In the genomic region with DNA sequence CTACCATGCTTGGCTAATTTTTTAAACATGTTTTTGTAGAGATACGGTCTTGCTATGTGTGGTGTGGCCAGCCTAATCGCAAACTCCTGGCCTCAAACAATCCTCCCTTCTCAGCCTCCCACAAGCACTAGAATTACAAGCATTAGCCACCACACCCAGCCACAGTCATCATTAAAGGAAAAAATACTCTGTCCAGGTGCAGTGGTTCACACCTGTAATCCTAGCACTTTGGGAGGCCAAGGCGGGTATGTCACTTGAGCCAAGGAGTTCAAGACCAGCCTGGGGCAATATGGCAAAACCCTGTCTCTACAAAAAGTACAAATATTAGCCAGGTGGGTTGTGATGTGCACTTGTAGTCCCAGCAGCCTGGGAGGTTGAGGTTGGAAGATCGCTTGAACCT, we compare ENCODE assay signal across 15 cellular contexts. TPM values are rescaled to one million over a fixed set of nuclear protein-coding genes. Genes with fewer than 3 reads are reported as not detected.
DNase-seq lines count a peak whose midpoint lies in the region; ATAC-seq and TF ChIP-seq lines count a peak whose summit lies in the region.
"Had no signal": no experiment of that assay in that cellular context is flagged by ENCODE, and none has a peak within 500 bp of the region (broad histone marks: within the 10 kb centered on the region; RNA-seq: fewer than 3 reads in every experiment).

No MANE protein-coding gene starts in this region.

- no peak for DNase-seq in activated naive CD8-positive, alpha-beta T cell treated with anti-CD3 and anti-CD28 coated beads, Interleukin-2, amount 10 ng/mL, durations not matched to agents 7 days and 5 days
- no peak for DNase-seq in activated naive CD8-positive, alpha-beta T cell treated with anti-CD3 and anti-CD28 coated beads, Interleukin-2, amount 50 U/mL, for 24 hours
- peak; percentile 20 for DNase-seq in NB4 (ENCODE audit: low read depth)
- no peak for DNase-seq in upper lobe of left lung
- DNase-seq in HT-29 (ENCODE audit: low spot score) = no peak
- no peak for DNase-seq in CD8-positive, alpha-beta memory T cell
- DNase-seq in AG08395 (ENCODE audit: low spot score) = no peak
- DNase-seq: DMS79, NCI-H1092, NCI-H146, NCI-H2081 treated with DMSO at 0.1 percent for 48 hours, NCI-H510A treated with DMSO at 0.1 percent for 48 hours, NCI-H82 had no signal

- no peak for ATAC-seq in activated naive CD8-positive, alpha-beta T cell treated with anti-CD3 and anti-CD28 coated beads, Interleukin-2, amount 10 ng/mL, durations not matched to agents 7 days and 5 days (ENCODE audit: low read depth)
- ATAC-seq in activated naive CD8-positive, alpha-beta T cell treated with anti-CD3 and anti-CD28 coated beads, Interleukin-2, amount 50 U/mL, for 24 hours = no peak
- no peak for ATAC-seq in upper lobe of left lung (ENCODE audit: low FRiP score in 2 of 2)

- no peak for TF ChIP-seq EP300 in upper lobe of left lung (IDR thresholded peaks at IDR 0.05)

- H3K27me3 Mint-ChIP-seq in activated naive CD8-positive, alpha-beta T cell treated with anti-CD3 and anti-CD28 coated beads, Interleukin-2, amount 10 ng/mL, durations not matched to agents 7 days and 5 days = peaks cover 2% of the 10 kb centered on the region
- no peaks in the 10 kb centered on the region for H3K27me3 Mint-ChIP-seq in activated naive CD8-positive, alpha-beta T cell treated with anti-CD3 and anti-CD28 coated beads, Interleukin-2, amount 50 U/mL, for 24 hours
- no peaks in the 10 kb centered on the region for H3K27me3 Mint-ChIP-seq in dendritic cell treated with granulocyte-macrophage colony-stimulating factor and Interleukin-4, amounts not matched to agents 40 ng/mL and 50 ng/mL, for 4 days
- H3K27me3 Mint-ChIP-seq in CD8-positive, alpha-beta memory T cell = peaks cover 0 to 3% of the 10 kb centered on the region in 2 donors

- no peak for TF ChIP-seq CTCF in NB4 (IDR thresholded peaks at IDR 0.05; ENCODE audit: low read depth, low read length)
- no peak for TF ChIP-seq CTCF in upper lobe of left lung (IDR thresholded peaks at IDR 0.05)

- peaks cover 10% of the 10 kb centered on the region for H3K4me1 Mint-ChIP-seq in activated naive CD8-positive, alpha-beta T cell treated with anti-CD3 and anti-CD28 coated beads, Interleukin-2, amount 10 ng/mL, durations not matched to agents 7 days and 5 days
- peaks cover 22% of the 10 kb centered on the region for H3K4me1 Mint-ChIP-seq in activated naive CD8-positive, alpha-beta T cell treated with anti-CD3 and anti-CD28 coated beads, Interleukin-2, amount 50 U/mL, for 24 hours
- H3K4me1 Mint-ChIP-seq in dendritic cell treated with granulocyte-macrophage colony-stimulating factor and Interleukin-4, amounts not matched to agents 40 ng/mL and 50 ng/mL, for 4 days (ENCODE audit: low read depth) = peaks cover 74% of the 10 kb centered on the region
- peaks cover 6 to 13% (median 6%) of the 10 kb centered on the region in 3 donors for H3K4me1 Mint-ChIP-seq in CD8-positive, alpha-beta memory T cell

- 88 to 90% methylated on average over 4 of the region's 4 CpGs for WGBS in upper lobe of left lung, 2 donors

- H3K4me1 ChIP-seq in upper lobe of left lung = peaks cover 6 to 11% (median 7%) of the 10 kb centered on the region in 4 donors
- H3K4me1 ChIP-seq in CD8-positive, alpha-beta memory T cell (ENCODE audit: insufficient read depth, low read length) = peaks cover 10% of the 10 kb centered on the region

- peak overlapping the region; percentile 32 to 80 (median 36) for H3K27ac ChIP-seq in upper lobe of left lung
- H3K27ac ChIP-seq in CD8-positive, alpha-beta memory T cell (ENCODE audit: low read depth, low read length) = no peak overlapping the region

- H3K4me3 ChIP-seq in NB4 (ENCODE audit: low read depth, low read length) (no peak overlapping the region), upper lobe of left lung (no peak overlapping the region)
- H3K4me3 ChIP-seq in CD8-positive, alpha-beta memory T cell (ENCODE audit: low read length) = no peak overlapping the region
- H3K4me3 ChIP-seq: GM23338 had no signal

- no peaks in the 10 kb centered on the region for H3K9me3 ChIP-seq in upper lobe of left lung
- no peaks in the 10 kb centered on the region for H3K9me3 ChIP-seq in CD8-positive, alpha-beta memory T cell (ENCODE audit: low read length)

- TF ChIP-seq POLR2A in NB4 (IDR thresholded peaks at IDR 0.05; ENCODE audit: extremely low read depth, insufficient read length) (no peak), upper lobe of left lung (IDR thresholded peaks at IDR 0.05) (no peak)

- H3K27me3 ChIP-seq in upper lobe of left lung = no peaks in the 10 kb centered on the region
- H3K27me3 ChIP-seq in CD8-positive, alpha-beta memory T cell (ENCODE audit: insufficient read depth, low read length, poor library complexity, severe bottlenecking) = no peaks in the 10 kb centered on the region

- POLR2A ChIA-PET in activated naive CD8-positive, alpha-beta T cell treated with anti-CD3 and anti-CD28 coated beads, Interleukin-2, amount 10 ng/mL, durations not matched to agents 7 days and 5 days (lab: Charles Lee) = interaction anchor here (1.6 kb wide), 2 partner anchors 24 to 27 kb away, joined by 8 to 13 read pairs; a partner anchor contains a TSS
- POLR2A ChIA-PET in CD8-positive, alpha-beta memory T cell (lab: Charles Lee) = interaction anchor here (0.7 to 1.3 kb wide), 3 partner anchors 25 to 1045 kb away, joined by 3 to 21 read pairs (median 5); a partner anchor contains a TSS

- H3K9me3 Mint-ChIP-seq in activated naive CD8-positive, alpha-beta T cell treated with anti-CD3 and anti-CD28 coated beads, Interleukin-2, amount 10 ng/mL, durations not matched to agents 7 days and 5 days = no peaks in the 10 kb centered on the region
- H3K9me3 Mint-ChIP-seq in activated naive CD8-positive, alpha-beta T cell treated with anti-CD3 and anti-CD28 coated beads, Interleukin-2, amount 50 U/mL, for 24 hours = no peaks in the 10 kb centered on the region
- no peaks in the 10 kb centered on the region for H3K9me3 Mint-ChIP-seq in dendritic cell treated with granulocyte-macrophage colony-stimulating factor and Interleukin-4, amounts not matched to agents 40 ng/mL and 50 ng/mL, for 4 days
- no peaks in the 10 kb centered on the region for H3K9me3 Mint-ChIP-seq in CD8-positive, alpha-beta memory T cell

- H3K36me3 Mint-ChIP-seq in activated naive CD8-positive, alpha-beta T cell treated with anti-CD3 and anti-CD28 coated beads, Interleukin-2, amount 10 ng/mL, durations not matched to agents 7 days and 5 days = no peaks in the 10 kb centered on the region
- no peaks in the 10 kb centered on the region for H3K36me3 Mint-ChIP-seq in activated naive CD8-positive, alpha-beta T cell treated with anti-CD3 and anti-CD28 coated beads, Interleukin-2, amount 50 U/mL, for 24 hours (ENCODE audit: low read depth)
- H3K36me3 Mint-ChIP-seq in dendritic cell treated with granulocyte-macrophage colony-stimulating factor and Interleukin-4, amounts not matched to agents 40 ng/mL and 50 ng/mL, for 4 days (ENCODE audit: low read depth) = no peaks in the 10 kb centered on the region
- H3K36me3 Mint-ChIP-seq in CD8-positive, alpha-beta memory T cell = no peaks in the 10 kb centered on the region

- H3K4me3 Mint-ChIP-seq in activated naive CD8-positive, alpha-beta T cell treated with anti-CD3 and anti-CD28 coated beads, Interleukin-2, amount 10 ng/mL, durations not matched to agents 7 days and 5 days = peak overlapping the region; percentile 8
- H3K4me3 Mint-ChIP-seq in activated naive CD8-positive, alpha-beta T cell treated with anti-CD3 and anti-CD28 coated beads, Interleukin-2, amount 50 U/mL, for 24 hours = no peak overlapping the region
- no peak overlapping the region for H3K4me3 Mint-ChIP-seq in dendritic cell treated with granulocyte-macrophage colony-stimulating factor and Interleukin-4, amounts not matched to agents 40 ng/mL and 50 ng/mL, for 4 days
- H3K4me3 Mint-ChIP-seq in CD8-positive, alpha-beta memory T cell = peak overlapping the region in 2 of 7 donors; percentile 15 to 25
- H3K4me3 Mint-ChIP-seq: GM23338 had no signal

- no peaks in the 10 kb centered on the region for H3K36me3 ChIP-seq in upper lobe of left lung
- no peaks in the 10 kb centered on the region for H3K36me3 ChIP-seq in CD8-positive, alpha-beta memory T cell (ENCODE audit: insufficient read depth, low read length)

- CTCF ChIA-PET in CD8-positive, alpha-beta memory T cell (lab: Charles Lee) = interaction anchor here (0.6 to 5.6 kb wide), 20 partner anchors 9 to 186 kb away, joined by 3 to 154 read pairs (median 4); a partner anchor contains a TSS

- intact Hi-C loops in dendritic cell treated with granulocyte-macrophage colony-stimulating factor and Interleukin-4, amounts not matched to agents 40 ng/mL and 50 ng/mL, for 4 days (cut with micrococcal nuclease) = loop anchor here (1.0 kb wide), 1 partner anchor 16 kb away; no protein-coding TSS in a partner anchor

- no peak overlapping the region for H3K27ac Mint-ChIP-seq in activated naive CD8-positive, alpha-beta T cell treated with anti-CD3 and anti-CD28 coated beads, Interleukin-2, amount 10 ng/mL, durations not matched to agents 7 days and 5 days
- no peak overlapping the region for H3K27ac Mint-ChIP-seq in activated naive CD8-positive, alpha-beta T cell treated with anti-CD3 and anti-CD28 coated beads, Interleukin-2, amount 50 U/mL, for 24 hours
- H3K27ac Mint-ChIP-seq in dendritic cell treated with granulocyte-macrophage colony-stimulating factor and Interleukin-4, amounts not matched to agents 40 ng/mL and 50 ng/mL, for 4 days = peak overlapping the region; percentile 95
- peak overlapping the region in 1 of 8 donors; percentile 36 for H3K27ac Mint-ChIP-seq in CD8-positive, alpha-beta memory T cell

RNA-seq across cellular contexts. Expression of a gene that starts 25.0 kb away (rescaled TPM):
- total RNA-seq in activated naive CD8-positive, alpha-beta T cell treated with anti-CD3 and anti-CD28 coated beads, Interleukin-2, amount 10 ng/mL, durations not matched to agents 7 days and 5 days = 1 to 10 TPM; 7.0 to 8.9 TPM
- total RNA-seq in upper lobe of left lung = 10 to 100 TPM in 1 of 6 donors, 1 to 10 TPM in 5; 2.6 to 13.6 (median 6.0) TPM
- 0.70 and 0.71 TPM in 2 replicates for total RNA-seq in HT-29 (2014; rRNA removed; shearing (Covaris generic))
- 1 to 10 TPM; 1.8 to 2.6 TPM for total RNA-seq in CD8-positive, alpha-beta memory T cell
- 3.0 TPM for polyA plus RNA-seq in CD8-positive, alpha-beta memory T cell
- polyA plus RNA-seq: GM23338 had no signal

RNA-seq across cellular contexts. Expression of a gene that starts 59.3 kb away (rescaled TPM):
- 10 to 100 TPM; 25.9 to 26.6 TPM for total RNA-seq in activated naive CD8-positive, alpha-beta T cell treated with anti-CD3 and anti-CD28 coated beads, Interleukin-2, amount 10 ng/mL, durations not matched to agents 7 days and 5 days
- total RNA-seq in upper lobe of left lung = 10 to 100 TPM; 20.8 to 59.7 (median 27.2) TPM
- total RNA-seq in HT-29 (2014; rRNA removed; shearing (Covaris generic)) = 34.3 and 37.7 TPM in 2 replicates
- total RNA-seq in CD8-positive, alpha-beta memory T cell = 10 to 100 TPM; 21.4 to 21.7 TPM
- 9.6 TPM for polyA plus RNA-seq in CD8-positive, alpha-beta memory T cell
